1 cellular context compared by ENCODE assay signal in genomic region chr4:16205298-16206164, GRCh38.
TF ChIP-seq lines count a peak whose summit lies in the region.

No MANE protein-coding gene starts in this region.

TF ChIP-seq in GM23338, 12 proteins besides CTCF, POLR2A, EP300 and RAD21 (continued from another document):
- TF ChIP-seq, protein P1, sequence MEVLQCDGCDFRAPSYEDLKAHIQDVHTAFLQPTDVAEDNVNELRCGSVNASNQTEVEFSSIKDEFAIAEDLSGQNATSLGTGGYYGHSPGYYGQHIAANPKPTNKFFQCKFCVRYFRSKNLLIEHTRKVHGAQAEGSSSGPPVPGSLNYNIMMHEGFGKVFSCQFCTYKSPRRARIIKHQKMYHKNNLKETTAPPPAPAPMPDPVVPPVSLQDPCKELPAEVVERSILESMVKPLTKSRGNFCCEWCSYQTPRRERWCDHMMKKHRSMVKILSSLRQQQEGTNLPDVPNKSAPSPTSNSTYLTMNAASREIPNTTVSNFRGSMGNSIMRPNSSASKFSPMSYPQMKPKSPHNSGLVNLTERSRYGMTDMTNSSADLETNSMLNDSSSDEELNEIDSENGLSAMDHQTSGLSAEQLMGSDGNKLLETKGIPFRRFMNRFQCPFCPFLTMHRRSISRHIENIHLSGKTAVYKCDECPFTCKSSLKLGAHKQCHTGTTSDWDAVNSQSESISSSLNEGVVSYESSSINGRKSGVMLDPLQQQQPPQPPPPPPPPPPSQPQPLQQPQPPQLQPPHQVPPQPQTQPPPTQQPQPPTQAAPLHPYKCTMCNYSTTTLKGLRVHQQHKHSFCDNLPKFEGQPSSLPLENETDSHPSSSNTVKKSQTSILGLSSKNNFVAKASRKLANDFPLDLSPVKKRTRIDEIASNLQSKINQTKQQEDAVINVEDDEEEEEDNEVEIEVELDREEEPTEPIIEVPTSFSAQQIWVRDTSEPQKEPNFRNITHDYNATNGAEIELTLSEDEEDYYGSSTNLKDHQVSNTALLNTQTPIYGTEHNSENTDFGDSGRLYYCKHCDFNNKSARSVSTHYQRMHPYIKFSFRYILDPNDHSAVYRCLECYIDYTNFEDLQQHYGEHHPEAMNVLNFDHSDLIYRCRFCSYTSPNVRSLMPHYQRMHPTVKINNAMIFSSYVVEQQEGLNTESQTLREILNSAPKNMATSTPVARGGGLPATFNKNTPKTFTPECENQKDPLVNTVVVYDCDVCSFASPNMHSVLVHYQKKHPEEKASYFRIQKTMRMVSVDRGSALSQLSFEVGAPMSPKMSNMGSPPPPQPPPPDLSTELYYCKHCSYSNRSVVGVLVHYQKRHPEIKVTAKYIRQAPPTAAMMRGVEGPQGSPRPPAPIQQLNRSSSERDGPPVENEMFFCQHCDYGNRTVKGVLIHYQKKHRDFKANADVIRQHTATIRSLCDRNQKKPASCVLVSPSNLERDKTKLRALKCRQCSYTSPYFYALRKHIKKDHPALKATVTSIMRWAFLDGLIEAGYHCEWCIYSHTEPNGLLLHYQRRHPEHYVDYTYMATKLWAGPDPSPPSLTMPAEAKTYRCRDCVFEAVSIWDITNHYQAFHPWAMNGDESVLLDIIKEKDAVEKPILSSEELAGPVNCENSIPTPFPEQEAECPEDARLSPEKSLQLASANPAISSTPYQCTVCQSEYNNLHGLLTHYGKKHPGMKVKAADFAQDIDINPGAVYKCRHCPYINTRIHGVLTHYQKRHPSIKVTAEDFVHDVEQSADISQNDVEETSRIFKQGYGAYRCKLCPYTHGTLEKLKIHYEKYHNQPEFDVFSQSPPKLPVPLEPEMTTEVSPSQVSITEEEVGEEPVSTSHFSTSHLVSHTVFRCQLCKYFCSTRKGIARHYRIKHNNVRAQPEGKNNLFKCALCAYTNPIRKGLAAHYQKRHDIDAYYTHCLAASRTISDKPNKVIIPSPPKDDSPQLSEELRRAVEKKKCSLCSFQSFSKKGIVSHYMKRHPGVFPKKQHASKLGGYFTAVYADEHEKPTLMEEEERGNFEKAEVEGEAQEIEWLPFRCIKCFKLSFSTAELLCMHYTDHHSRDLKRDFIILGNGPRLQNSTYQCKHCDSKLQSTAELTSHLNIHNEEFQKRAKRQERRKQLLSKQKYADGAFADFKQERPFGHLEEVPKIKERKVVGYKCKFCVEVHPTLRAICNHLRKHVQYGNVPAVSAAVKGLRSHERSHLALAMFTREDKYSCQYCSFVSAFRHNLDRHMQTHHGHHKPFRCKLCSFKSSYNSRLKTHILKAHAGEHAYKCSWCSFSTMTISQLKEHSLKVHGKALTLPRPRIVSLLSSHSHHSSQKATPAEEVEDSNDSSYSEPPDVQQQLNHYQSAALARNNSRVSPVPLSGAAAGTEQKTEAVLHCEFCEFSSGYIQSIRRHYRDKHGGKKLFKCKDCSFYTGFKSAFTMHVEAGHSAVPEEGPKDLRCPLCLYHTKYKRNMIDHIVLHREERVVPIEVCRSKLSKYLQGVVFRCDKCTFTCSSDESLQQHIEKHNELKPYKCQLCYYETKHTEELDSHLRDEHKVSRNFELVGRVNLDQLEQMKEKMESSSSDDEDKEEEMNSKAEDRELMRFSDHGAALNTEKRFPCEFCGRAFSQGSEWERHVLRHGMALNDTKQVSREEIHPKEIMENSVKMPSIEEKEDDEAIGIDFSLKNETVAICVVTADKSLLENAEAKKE (CRISPR knock-in tag; IDR thresholded peaks at IDR 0.05) = no peak
- TF ChIP-seq EZH2phosphoT487 (IDR thresholded peaks at IDR 0.05; ENCODE audit: unreplicated experiment) (no peak), ETS1 (IDR thresholded peaks at IDR 0.05) (no peak), EZH2 (IDR thresholded peaks at IDR 0.05; ENCODE audit: low read depth, unreplicated experiment) (no peak)
